In genomic region chr2:120620025-120620793, GRCh38 we compare ENCODE assay signal across 13 cellular contexts.
DNase-seq lines count a peak whose midpoint lies in the region; ATAC-seq and TF ChIP-seq lines count a peak whose summit lies in the region.
"Had no signal": no experiment of that assay in that cellular context is flagged by ENCODE, and none has a peak within 500 bp of the region (broad histone marks: within the 10 kb centered on the region; RNA-seq: fewer than 3 reads in every experiment).

No MANE protein-coding gene starts in this region.

- CTCF ChIA-PET in HCT116 (lab: Charles Lee) (interaction anchor here (0.9 kb wide), 1 partner anchor 277 kb away, joined by 3 read pairs; no protein-coding TSS in a partner anchor), PC-3 (lab: Charles Lee) (no interaction called here), A673 (lab: Charles Lee) (no interaction called here)

- no peaks in the 10 kb centered on the region for H3K36me3 ChIP-seq in HCT116 (ENCODE audit: control insufficient read depth in 1 of 2, insufficient read depth in 2 of 2, low read length in 2 of 2)
- no peaks in the 10 kb centered on the region for H3K36me3 ChIP-seq in PC-3 (ENCODE audit: low read depth, low read length)
- H3K36me3 ChIP-seq in A673 (ENCODE audit: insufficient read depth, low read length, poor library complexity, severe bottlenecking) = no peaks in the 10 kb centered on the region

- H3K27ac ChIP-seq in HCT116 (ENCODE audit: low read depth, low read length) (no peak overlapping the region), PC-3 (ENCODE audit: low read length) (no peak overlapping the region), A673 (ENCODE audit: low read depth, low read length, poor library complexity, severe bottlenecking) (no peak overlapping the region)
- H3K27ac ChIP-seq: dorsolateral prefrontal cortex had no signal

- H3K79me2 ChIP-seq in HCT116 (ENCODE audit: insufficient read depth, low read length) (no peaks in the 10 kb centered on the region), PC-3 (ENCODE audit: low read length) (no peaks in the 10 kb centered on the region)

- H3K27me3 ChIP-seq in HCT116 (ENCODE audit: insufficient read depth, low read length) (no peaks in the 10 kb centered on the region), PC-3 (ENCODE audit: low read length) (no peaks in the 10 kb centered on the region), A673 (replicated peaks; ENCODE audit: insufficient read depth, low read depth, low read length, poor library complexity) (no peaks in the 10 kb centered on the region)

- TF ChIP-seq CTCF in HCT116 (IDR thresholded peaks at IDR 0.05 in 2 of 3, conservative IDR thresholded peaks at IDR 0.05 in 1 of 3; ENCODE audit: borderline replicate concordance in 1 of 3, insufficient read depth in 1 of 3, low read depth in 2 of 3, low read length in 2 of 3) = no peak
- TF ChIP-seq CTCF in PC-3 (conservative IDR thresholded peaks at IDR 0.05; ENCODE audit: low read depth, low read length) = no peak
- no peak for TF ChIP-seq CTCF in A673 (conservative IDR thresholded peaks at IDR 0.05; ENCODE audit: low read depth, low read length)

- intact Hi-C loops in HCT116 (cut with micrococcal nuclease) = no loop called here
- intact Hi-C loops in PC-3 (cut with micrococcal nuclease) = no loop called here
- intact Hi-C loops in A673 (cut with micrococcal nuclease; ENCODE audit: unreplicated experiment) = no loop called here

- RAD21 ChIA-PET in HCT116 (lab: Charles Lee; ENCODE audit: low non-redundant PET in 1 of 2, low total read pairs in 2 of 2, uncharacterized antibody in 2 of 2, unreplicated experiment in 2 of 2) = no interaction called here

- H3K9ac ChIP-seq in HCT116 (ENCODE audit: low read length) = no peak overlapping the region
- H3K9ac ChIP-seq in PC-3 (ENCODE audit: low read length) = no peak overlapping the region

- H4K20me1 ChIP-seq in HCT116 (ENCODE audit: insufficient read depth) (no peaks in the 10 kb centered on the region), PC-3 (ENCODE audit: low read length) (no peaks in the 10 kb centered on the region)

- no peak overlapping the region for H3K4me3 ChIP-seq in HCT116 (replicated peaks in 1 of 2; ENCODE audit: low read depth in 1 of 2, low read length in 2 of 2)
- H3K4me3 ChIP-seq in PC-3 (ENCODE audit: low read length) = no peak overlapping the region
- no peak overlapping the region for H3K4me3 ChIP-seq in skeletal muscle cell (ENCODE audit: low read depth, low read length)
- H3K4me3 ChIP-seq in A673 (ENCODE audit: low read depth, low read length, poor library complexity, severe bottlenecking) = no peak overlapping the region
- H3K4me3 ChIP-seq: dorsolateral prefrontal cortex had no signal

- POLR2A ChIA-PET in HCT116 (lab: Charles Lee) (interaction anchor here (0.5 kb wide), 1 partner anchor 28 kb away, joined by 6 read pairs; no protein-coding TSS in a partner anchor), PC-3 (lab: Charles Lee; ENCODE audit: unreplicated experiment) (no interaction called here), A673 (lab: Charles Lee; ENCODE audit: low non-redundant PET) (no interaction called here)

- H3K4me2 ChIP-seq in HCT116 (ENCODE audit: low read length) (peak overlapping the region; percentile 18), PC-3 (ENCODE audit: low read length) (no peak overlapping the region)

- DNase-seq in HCT116 (ENCODE audit: low read depth, low spot score) = peak; percentile 15
- peak; percentile 17 for DNase-seq in PC-3
- peak; percentile 47 for DNase-seq in fibroblast of gingiva (ENCODE audit: low read depth)
- DNase-seq in skeletal muscle cell (ENCODE audit: low read depth) = peak; percentile 43
- DNase-seq in A673 (ENCODE audit: low spot score) = no peak
- no peak for DNase-seq in COLO829 (ENCODE audit: low spot score)
- DNase-seq in activated CD4-positive, CD25-positive, alpha-beta regulatory T cell (lab: John Stamatoyannopoulos, UW) = no peak
- DNase-seq: activated B cell treated with CpG ODN at 0.5 μM for 24 hours, amygdala, dorsolateral prefrontal cortex, Karpas-422, nephron progenitor cell had no signal

- H2AFZ ChIP-seq in HCT116 (ENCODE audit: low read depth, low read length, poor library complexity, severe bottlenecking) (no peak overlapping the region), PC-3 (ENCODE audit: low read length) (peak overlapping the region; percentile 14; the same call in 1 of the 2 replicates)

- H3K9me3 ChIP-seq in HCT116 (ENCODE audit: control insufficient read depth in 1 of 2, insufficient read depth in 1 of 2, low read depth in 1 of 2, low read length in 2 of 2) (no peaks in the 10 kb centered on the region), PC-3 (ENCODE audit: low read length) (no peaks in the 10 kb centered on the region), A673 (ENCODE audit: low read depth, low read length, poor library complexity, severe bottlenecking) (no peaks in the 10 kb centered on the region)

- H3K9me2 ChIP-seq in HCT116 (ENCODE audit: insufficient read depth) (no peaks in the 10 kb centered on the region), PC-3 (replicated peaks; ENCODE audit: low read length) (no peaks in the 10 kb centered on the region)

- no peak for TF ChIP-seq RAD21 in HCT116 (IDR thresholded peaks at IDR 0.05; ENCODE audit: low read depth)

- H3F3A ChIP-seq in PC-3 (ENCODE audit: low read length, unreplicated experiment) = no peaks in the 10 kb centered on the region

- ATAC-seq in HCT116 = peak; percentile 59; the same call in 1 of the 2 replicates
- peak; percentile 67 for ATAC-seq in PC-3
- no peak for ATAC-seq in GM18907 (IDR thresholded peaks at IDR 0.05; ENCODE audit: unreplicated experiment)

- no peak for TF ChIP-seq POLR2A in HCT116 (IDR thresholded peaks at IDR 0.05; ENCODE audit: borderline replicate concordance, extremely low read depth, insufficient read depth, insufficient read length)

- H3K4me1 ChIP-seq in HCT116 (ENCODE audit: control insufficient read depth in 1 of 2, insufficient read depth in 2 of 2, low read length in 2 of 2) (peaks cover 0 to 12% of the 10 kb centered on the region in 2 experiments; a peak in 2 of 4 replicates), PC-3 (ENCODE audit: insufficient read depth, low read length) (peaks cover 8% of the 10 kb centered on the region; the same call in 1 of the 2 replicates), A673 (ENCODE audit: insufficient read depth, low read length, poor library complexity, severe bottlenecking) (no peaks in the 10 kb centered on the region)

- BruUV-seq in HCT116 (replicated peaks; lab: Mats Ljungman, UMichigan) (no TSS peak), PC-3 (replicated peaks; lab: Mats Ljungman, UMichigan) (no TSS peak), A673 (replicated peaks; lab: Mats Ljungman, UMichigan) (no TSS peak)

TF ChIP-seq in HCT116, 20 proteins besides CTCF, POLR2A, EP300 and RAD21:
- TF ChIP-seq JUND (IDR thresholded peaks at IDR 0.05) (peak; percentile 36; the same call in 1 of the 2 replicates), FOSL1 (IDR thresholded peaks at IDR 0.05; ENCODE audit: low read depth) (peak; percentile 68), ZNF274 (IDR thresholded peaks at IDR 0.05; ENCODE audit: low read depth, low read length) (no peak), MAX (IDR thresholded peaks at IDR 0.05) (0 out of 2 replicates have a peak, but pooled peaks have one; percentile 30), ZBTB33 (IDR thresholded peaks at IDR 0.05; ENCODE audit: extremely low read depth, insufficient replicate concordance, low read length) (no peak), CEBPB (IDR thresholded peaks at IDR 0.05; ENCODE audit: low read depth) (peak; percentile 62), SRF (IDR thresholded peaks at IDR 0.05; ENCODE audit: low read depth) (0 out of 2 replicates have a peak, but pooled peaks have one; percentile 21), SP1 (IDR thresholded peaks at IDR 0.05; ENCODE audit: low read depth) (peak; percentile 32)
TF ChIP-seq in HCT116: peak in this region for 6.

Comparison
In these comparisons a context has a peak if more than half of its experiments do, and no peak if none do; other contexts are left out.
1. DNase-seq: peak in HCT116 (single experiment), PC-3 (single experiment), fibroblast of gingiva (single experiment) and skeletal muscle cell (single experiment); none in A673 (single experiment), COLO829 (single experiment) and activated CD4-positive, CD25-positive, alpha-beta regulatory T cell (0 of 4).